8 cellular contexts compared by ENCODE assay signal in genomic region chrX:357693-358471, GRCh38. TPM values are rescaled to one million over a fixed set of nuclear protein-coding genes. Genes with fewer than 3 reads are reported as not detected.
A peak's percentile ranks its signal among the peaks of the same experiment; 100 is the strongest.
DNase-seq lines count a peak whose midpoint lies in the region; ATAC-seq and TF ChIP-seq lines count a peak whose summit lies in the region.

No MANE protein-coding gene starts in this region.

- POLR2A ChIA-PET in CD8-positive, alpha-beta memory T cell (lab: Charles Lee): no interaction called here

- H2AFZ ChIP-seq in neuronal stem cell (ENCODE audit: low read length): no peak overlapping the region

- peaks cover 17% of the 10 kb centered on the region for H3K4me1 ChIP-seq in CD8-positive, alpha-beta memory T cell (ENCODE audit: insufficient read depth, low read length)
- H3K4me1 ChIP-seq in neuronal stem cell (ENCODE audit: control insufficient read depth in 2 of 2, insufficient read depth in 1 of 2, low read depth in 1 of 2, low read length in 2 of 2) (no peaks in the 10 kb centered on the region), gastroesophageal sphincter (no peaks in the 10 kb centered on the region)

- H3K9me3 ChIP-seq in CD8-positive, alpha-beta memory T cell (ENCODE audit: low read length): peaks cover 5% of the 10 kb centered on the region
- peaks cover 22 to 38% of the 10 kb centered on the region in 2 donors for H3K9me3 ChIP-seq in neuronal stem cell (replicated peaks in 1 of 2; ENCODE audit: control insufficient read depth in 2 of 2, insufficient read depth in 1 of 2, low read depth in 1 of 2, low read length in 2 of 2)
- peaks cover 0 to 32% (median 0%) of the 10 kb centered on the region in 3 donors for H3K9me3 ChIP-seq in gastroesophageal sphincter

- H3K27ac Mint-ChIP-seq in CD8-positive, alpha-beta memory T cell: peak overlapping the region; percentile 66 to 96 (median 87)
- peak overlapping the region; percentile 98 for H3K27ac Mint-ChIP-seq in activated naive CD4-positive, alpha-beta T cell treated with anti-CD3 and anti-CD28 coated beads for 36 hours

- DNase-seq in CD8-positive, alpha-beta memory T cell: peak in 3 of 5 donors; percentile 48 to 72 (median 55)
- DNase-seq in RPMI7951 (ENCODE audit: low read depth) (peak; percentile 11), neuronal stem cell (ENCODE audit: low spot score) (no peak), coronary artery (ENCODE audit: low spot score) (no peak), SK-N-DZ (ENCODE audit: low spot score) (no peak), anterior cingulate cortex (lab: John Stamatoyannopoulos, UW) (no peak)
- peak; percentile 72 for DNase-seq in activated naive CD4-positive, alpha-beta T cell treated with anti-CD3 and anti-CD28 coated beads for 36 hours

- no peak overlapping the region for H3K27ac ChIP-seq in CD8-positive, alpha-beta memory T cell (ENCODE audit: low read depth, low read length)
- no peak overlapping the region for H3K27ac ChIP-seq in neuronal stem cell (replicated peaks; ENCODE audit: low read length)
- no peak overlapping the region for H3K27ac ChIP-seq in gastroesophageal sphincter
- no peak overlapping the region for H3K27ac ChIP-seq in coronary artery

- peaks cover 8 to 19% (median 13%) of the 10 kb centered on the region in 5 donors for H3K9me3 Mint-ChIP-seq in CD8-positive, alpha-beta memory T cell
- peaks cover 28% of the 10 kb centered on the region for H3K9me3 Mint-ChIP-seq in activated naive CD4-positive, alpha-beta T cell treated with anti-CD3 and anti-CD28 coated beads for 36 hours

- H3K36me3 ChIP-seq in CD8-positive, alpha-beta memory T cell (ENCODE audit: insufficient read depth, low read length): no peaks in the 10 kb centered on the region
- H3K36me3 ChIP-seq in neuronal stem cell (replicated peaks in 1 of 2; ENCODE audit: control insufficient read depth in 2 of 2, insufficient read depth in 2 of 2, low read length in 2 of 2): peaks cover 29 to 74% of the 10 kb centered on the region in 2 donors
- H3K36me3 ChIP-seq in gastroesophageal sphincter: peaks cover 0 to 45% of the 10 kb centered on the region in 2 donors

- peaks cover 38% of the 10 kb centered on the region for H3K79me1 ChIP-seq in neuronal stem cell (ENCODE audit: low read depth, low read length)

- H2BK120ac ChIP-seq in neuronal stem cell (ENCODE audit: low read depth, low read length): no peak overlapping the region

- H2BK5ac ChIP-seq in neuronal stem cell (ENCODE audit: low read length): no peak overlapping the region

- peaks cover 16 to 22% (median 16%) of the 10 kb centered on the region in 3 donors for H3K4me1 Mint-ChIP-seq in CD8-positive, alpha-beta memory T cell
- peaks cover 28% of the 10 kb centered on the region for H3K4me1 Mint-ChIP-seq in activated naive CD4-positive, alpha-beta T cell treated with anti-CD3 and anti-CD28 coated beads for 36 hours (ENCODE audit: low read depth)

- H3K36me3 Mint-ChIP-seq in CD8-positive, alpha-beta memory T cell: peaks cover 19 to 45% (median 33%) of the 10 kb centered on the region in 3 donors
- H3K36me3 Mint-ChIP-seq in activated naive CD4-positive, alpha-beta T cell treated with anti-CD3 and anti-CD28 coated beads for 36 hours (ENCODE audit: low read depth): peaks cover 60% of the 10 kb centered on the region

- H2BK12ac ChIP-seq in neuronal stem cell (ENCODE audit: low read length): no peak overlapping the region

- no peak overlapping the region for H4K8ac ChIP-seq in neuronal stem cell (ENCODE audit: low read depth, low read length)

- intact Hi-C loops in activated naive CD4-positive, alpha-beta T cell treated with anti-CD3 and anti-CD28 coated beads for 36 hours (cut with micrococcal nuclease): loop anchor here (1.0 to 2.0 kb wide), 3 partner anchors 20 to 39 kb away; partner anchors contain the start of gene GTPBP6

- peak overlapping the region in 6 of 7 donors; percentile 1 to 86 (median 34) for H3K4me3 Mint-ChIP-seq in CD8-positive, alpha-beta memory T cell
- H3K4me3 Mint-ChIP-seq in activated naive CD4-positive, alpha-beta T cell treated with anti-CD3 and anti-CD28 coated beads for 36 hours: peak overlapping the region; percentile 65

- CTCF ChIA-PET in CD8-positive, alpha-beta memory T cell (lab: Charles Lee): no interaction called here
- CTCF ChIA-PET in activated naive CD4-positive, alpha-beta T cell treated with anti-CD3 and anti-CD28 coated beads for 36 hours (lab: Charles Lee): no interaction called here

- no peaks in the 10 kb centered on the region for H3K27me3 ChIP-seq in CD8-positive, alpha-beta memory T cell (ENCODE audit: insufficient read depth, low read length, poor library complexity, severe bottlenecking)
- no peaks in the 10 kb centered on the region for H3K27me3 ChIP-seq in neuronal stem cell (ENCODE audit: control insufficient read depth in 3 of 3, insufficient read depth in 3 of 3, low read depth in 1 of 3, low read length in 3 of 3)
- H3K27me3 ChIP-seq in gastroesophageal sphincter: no peaks in the 10 kb centered on the region

- H2AK5ac ChIP-seq in neuronal stem cell (ENCODE audit: low read depth, low read length): no peak overlapping the region

- no peak overlapping the region for H3K23ac ChIP-seq in neuronal stem cell (ENCODE audit: low read depth, low read length, poor library complexity)

- TF ChIP-seq CTCF in gastroesophageal sphincter (IDR thresholded peaks at IDR 0.05) (no peak), coronary artery (IDR thresholded peaks at IDR 0.05) (no peak)

- no peak overlapping the region for H3K4ac ChIP-seq in neuronal stem cell (ENCODE audit: low read length)

- H2BK15ac ChIP-seq in neuronal stem cell (ENCODE audit: low read length): no peak overlapping the region

- H3K18ac ChIP-seq in neuronal stem cell (ENCODE audit: low read length): no peak overlapping the region

- no peaks in the 10 kb centered on the region for H3K27me3 Mint-ChIP-seq in CD8-positive, alpha-beta memory T cell
- H3K27me3 Mint-ChIP-seq in activated naive CD4-positive, alpha-beta T cell treated with anti-CD3 and anti-CD28 coated beads for 36 hours (ENCODE audit: low read depth): no peaks in the 10 kb centered on the region

- H4K91ac ChIP-seq in neuronal stem cell (ENCODE audit: low read depth, low read length, poor library complexity): no peak overlapping the region

- no CpG with 5 or more reads among the region's 48 CpGs for WGBS in neuronal stem cell (ENCODE audit: extremely low coverage in 2 of 2, insufficient read length in 2 of 2, insufficient replicate concordance in 1 of 2), 2 donors
- 28% methylated on average over 3 to 5 of the region's 48 CpGs for WGBS in gastroesophageal sphincter (ENCODE audit: low coverage in 1 of 2), 2 donors

- H3K4me2 ChIP-seq in neuronal stem cell (ENCODE audit: insufficient read depth, low read length, poor library complexity, severe bottlenecking): no peak overlapping the region

- peak overlapping the region; percentile 44 for H3K9ac ChIP-seq in neuronal stem cell (ENCODE audit: low read depth, low read length, poor library complexity)

- no peak for TF ChIP-seq POLR2A in gastroesophageal sphincter (IDR thresholded peaks at IDR 0.05)

- no peak overlapping the region for H3K14ac ChIP-seq in neuronal stem cell (ENCODE audit: low read length)

- no peak overlapping the region for H3K4me3 ChIP-seq in CD8-positive, alpha-beta memory T cell (ENCODE audit: low read length)
- H3K4me3 ChIP-seq in neuronal stem cell (ENCODE audit: low read length in 2 of 2) (no peak overlapping the region), gastroesophageal sphincter (no peak overlapping the region), coronary artery (no peak overlapping the region)

- no peak for TF ChIP-seq EP300 in gastroesophageal sphincter (IDR thresholded peaks at IDR 0.05)

- ATAC-seq in gastroesophageal sphincter: no peak

RNA-seq across cellular contexts. Expression of gene PPP2R3B, which starts 28.8 kb away (rescaled TPM):
- 10 to 100 TPM; 21.2 to 23.1 TPM for total RNA-seq in CD8-positive, alpha-beta memory T cell
- polyA plus RNA-seq in CD8-positive, alpha-beta memory T cell: 10.0 TPM
- 6.7 and 7.7 TPM in 2 replicates for total RNA-seq in RPMI7951 (2014; rRNA removed; shearing (Covaris generic))
- total RNA-seq in activated naive CD4-positive, alpha-beta T cell treated with anti-CD3 and anti-CD28 coated beads for 36 hours: 10 to 100 TPM; 33.8 to 37.2 TPM
- polyA plus RNA-seq in neuronal stem cell (2013, experiment 1 of 2): 57.0 TPM
- polyA plus RNA-seq in neuronal stem cell (2013, experiment 2 of 2): 53.8 TPM
- 1 to 10 TPM; 3.8 to 6.5 (median 5.1) TPM for total RNA-seq in gastroesophageal sphincter
- 32.1 and 33.6 TPM in 2 replicates for polyA plus RNA-seq in SK-N-DZ (2014; cell fraction: cytosol; rRNA removed)
- 114 and 144 TPM in 2 replicates for polyA plus RNA-seq in SK-N-DZ (2014; cell fraction: nucleus; rRNA removed)

RNA-seq across cellular contexts. Expression of gene GTPBP6, which starts 39.3 kb away (rescaled TPM):
- 10 to 100 TPM; 77.8 to 78.5 TPM for total RNA-seq in CD8-positive, alpha-beta memory T cell
- 55.7 TPM for polyA plus RNA-seq in CD8-positive, alpha-beta memory T cell
- 15.9 and 22.8 TPM in 2 replicates for total RNA-seq in RPMI7951 (2014; rRNA removed; shearing (Covaris generic))
- 10 to 100 TPM; 63.4 to 64.6 TPM for total RNA-seq in activated naive CD4-positive, alpha-beta T cell treated with anti-CD3 and anti-CD28 coated beads for 36 hours
- polyA plus RNA-seq in neuronal stem cell (2013, experiment 1 of 2): 42.2 TPM
- 42.0 TPM for polyA plus RNA-seq in neuronal stem cell (2013, experiment 2 of 2)
- 10 to 100 TPM; 35.3 to 53.5 (median 46.3) TPM for total RNA-seq in gastroesophageal sphincter
- polyA plus RNA-seq in SK-N-DZ (2014; cell fraction: cytosol; rRNA removed): 32.5 and 41.2 TPM in 2 replicates
- polyA plus RNA-seq in SK-N-DZ (2014; cell fraction: nucleus; rRNA removed): 48.4 and 50.4 TPM in 2 replicates

Comparison
In these comparisons a context has a peak if more than half of its experiments do, and no peak if none do; other contexts are left out.
1. DNase-seq: peak in CD8-positive, alpha-beta memory T cell (3 of 5), RPMI7951 (single experiment) and activated naive CD4-positive, alpha-beta T cell treated with anti-CD3 and anti-CD28 coated beads for 36 hours (single experiment); none in neuronal stem cell (single experiment), coronary artery (single experiment), SK-N-DZ (single experiment) and anterior cingulate cortex (0 of 58).